ENCODE assay signal across 8 cellular contexts in the genomic region with DNA sequence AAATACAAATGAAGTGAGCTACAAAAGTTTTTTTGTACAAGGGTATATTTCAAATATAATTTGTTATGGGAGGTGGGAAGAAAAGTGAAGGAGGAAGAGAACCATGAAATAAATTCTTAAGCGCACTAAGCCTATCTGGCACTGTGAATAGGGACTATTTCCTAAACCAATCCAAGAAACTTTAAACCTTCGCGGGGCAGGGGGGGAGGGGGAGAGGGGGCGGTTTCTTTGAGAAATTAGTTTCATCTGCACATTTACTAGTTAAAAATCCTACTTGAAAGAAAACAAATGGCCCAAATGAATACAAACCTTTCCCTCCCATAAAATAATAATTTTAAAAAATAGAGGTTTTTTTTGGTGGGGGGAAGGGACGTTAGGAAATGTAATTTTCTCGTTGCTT.
DNase-seq lines count a peak whose midpoint lies in the region; TF ChIP-seq lines count a peak whose summit lies in the region.

No MANE protein-coding gene starts in this region.

- peaks cover 18% of the 10 kb centered on the region for H3K36me3 ChIP-seq in effector memory CD4-positive, alpha-beta T cell (ENCODE audit: control insufficient read depth, insufficient read depth, low read length)

- no peaks in the 10 kb centered on the region for H3K9me3 Mint-ChIP-seq in nephron

- no peaks in the 10 kb centered on the region for H3K27me3 ChIP-seq in effector memory CD4-positive, alpha-beta T cell (replicated peaks; ENCODE audit: control insufficient read depth, insufficient read depth, low read length, poor library complexity, severe bottlenecking)

- H3K9me3 ChIP-seq in effector memory CD4-positive, alpha-beta T cell (ENCODE audit: control insufficient read depth, low read length) = no peaks in the 10 kb centered on the region

- no peaks in the 10 kb centered on the region for H3K27me3 Mint-ChIP-seq in nephron (ENCODE audit: low read depth)

- no peak for TF ChIP-seq CTCF in nephron (IDR thresholded peaks at IDR 0.05; ENCODE audit: unreplicated experiment in 3 of 3)

- H3K4me1 Mint-ChIP-seq in nephron = peaks cover 15% of the 10 kb centered on the region

- H3K27ac Mint-ChIP-seq in nephron = peak overlapping the region; percentile 70 to 90 (median 90)

- DNase-seq in GM03348 (ENCODE audit: low spot score) (peak; percentile 18), NCI-H774 (lab: John Stamatoyannopoulos, UW) (peak; percentile 3), COR-L47 (lab: John Stamatoyannopoulos, UW) (no peak), NCI-H524 (lab: John Stamatoyannopoulos, UW) (no peak), retina (no peak), KBM-7 (no peak)
- no peak for DNase-seq in effector memory CD4-positive, alpha-beta T cell

- peak overlapping the region; percentile 90 to 98 (median 98) for H3K4me3 Mint-ChIP-seq in nephron

- H3K27ac ChIP-seq in effector memory CD4-positive, alpha-beta T cell (ENCODE audit: insufficient read depth, low read length, poor library complexity, severe bottlenecking) = peak overlapping the region; percentile 68

- in situ Hi-C loops in KBM-7 (cut with MboI; ENCODE audit: low pct_unique_long_range_greater_than_20kb, low sequenced_read_pairs) = no loop called here

- H3K4me3 ChIP-seq in effector memory CD4-positive, alpha-beta T cell (ENCODE audit: insufficient read depth, low read depth, low read length, poor library complexity, severe bottlenecking) = peak overlapping the region; percentile 69

- no peaks in the 10 kb centered on the region for H3K4me1 ChIP-seq in effector memory CD4-positive, alpha-beta T cell (ENCODE audit: control insufficient read depth, insufficient read depth, low read length, poor library complexity, severe bottlenecking)

- peaks cover 17% of the 10 kb centered on the region for H3K36me3 Mint-ChIP-seq in nephron (ENCODE audit: low read depth)

Comparison
In these comparisons a context has a peak if more than half of its experiments do, and no peak if none do; other contexts are left out.
1. DNase-seq: peak in GM03348 (single experiment) and NCI-H774 (single experiment); none in effector memory CD4-positive, alpha-beta T cell (0 of 3), COR-L47 (single experiment), NCI-H524 (0 of 2), retina (single experiment) and KBM-7 (single experiment).